Comparison of ENCODE assay signal across 1 cellular context in genomic region chr13:103517066-103517767, GRCh38.
TF ChIP-seq lines count a peak whose summit lies in the region.

No MANE protein-coding gene starts in this region.

TF ChIP-seq in GM23338, 12 proteins besides CTCF, POLR2A, EP300 and RAD21 (continued from another document):
- TF ChIP-seq ZNF462 (CRISPR knock-in tag; IDR thresholded peaks at IDR 0.05) (no peak), POLR2AphosphoS5 (IDR thresholded peaks at IDR 0.05; ENCODE audit: low read depth) (no peak), ETS1 (IDR thresholded peaks at IDR 0.05) (no peak)
